8 cellular contexts compared by ENCODE assay signal in the genomic region with DNA sequence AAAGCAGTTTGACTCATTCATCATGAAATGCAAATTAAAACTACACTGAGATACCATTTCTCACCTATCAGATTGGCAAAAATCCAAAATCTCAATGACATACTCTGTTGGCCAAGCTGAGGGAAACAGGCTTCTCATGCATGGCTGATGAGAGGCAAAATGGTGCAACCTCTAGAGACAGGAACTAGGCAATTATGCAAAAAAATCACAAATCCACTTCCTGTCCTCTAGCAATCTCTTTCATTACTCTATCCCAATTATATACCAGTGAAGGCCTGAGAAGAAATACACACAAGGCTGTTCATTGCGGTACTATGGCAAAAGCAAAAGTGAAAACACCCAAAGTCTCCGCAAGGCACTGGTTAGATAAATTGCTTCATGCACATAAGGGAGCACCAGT. TPM values are rescaled to one million over a fixed set of nuclear protein-coding genes. Genes with fewer than 3 reads are reported as not detected.
DNase-seq lines count a peak whose midpoint lies in the region; ATAC-seq, FAIRE-seq and TF ChIP-seq lines count a peak whose summit lies in the region.
"Had no signal": no experiment of that assay in that cellular context is flagged by ENCODE, and none has a peak within 500 bp of the region (broad histone marks: within the 10 kb centered on the region; RNA-seq: fewer than 3 reads in every experiment).

No MANE protein-coding gene starts in this region.

- intact Hi-C loops in K562 (cut with micrococcal nuclease) (no loop called here), left colon (cut with DNase I, micrococcal nuclease) (no loop called here)

- H3K4me3 ChIP-seq in GM23338 (no peak overlapping the region), K562 (no peak overlapping the region)
- no peak overlapping the region for H3K4me3 ChIP-seq in Jurkat, Clone E6-1 (ENCODE audit: low read length)
- H3K4me3 ChIP-seq: pancreas had no signal

- H4K20me1 ChIP-seq in GM23338 (replicated peaks; ENCODE audit: insufficient read depth): no peaks in the 10 kb centered on the region
- no peaks in the 10 kb centered on the region for H4K20me1 ChIP-seq in K562 (replicated peaks; ENCODE audit: control insufficient read depth, insufficient read depth, low read length)

- CTCF ChIA-PET in K562 (lab: Yijun Ruan, JAX; ENCODE audit: low intra/inter-chr PET ratio): no interaction called here

- TF ChIP-seq CTCF in GM23338 (conservative IDR thresholded peaks at IDR 0.05; ENCODE audit: low read depth in 2 of 2) (no peak), K562 (IDR thresholded peaks at IDR 0.05 in 2 of 3, conservative IDR thresholded peaks at IDR 0.05 in 1 of 3; ENCODE audit: insufficient read depth in 2 of 3, low read depth in 1 of 3, low read length in 3 of 3) (no peak)

- H3K9me2 ChIP-seq in GM23338 (ENCODE audit: insufficient read depth): peaks cover 1% of the 10 kb centered on the region; the same call in 1 of the 2 replicates

- peak overlapping the region; percentile 36; the same call in 1 of the 2 replicates for H3K27ac Mint-ChIP-seq in GM23338
- H3K27ac Mint-ChIP-seq in T-helper 2 cell treated with Interferon-gamma antibody and Interleukin-4, amounts not matched to agents 5 μg/mL and 100 μg/mL, for 36 hours: no peak overlapping the region

- ATAC-seq in GM18868 (IDR thresholded peaks at IDR 0.05; ENCODE audit: unreplicated experiment): peak; percentile 92
- ATAC-seq in GM23338: no peak
- no peak for ATAC-seq in K562
- no peak for ATAC-seq in left colon

- H3K4me1 ChIP-seq in GM23338 (ENCODE audit: insufficient read depth) (peaks cover 29% of the 10 kb centered on the region), K562 (replicated peaks in 1 of 2; ENCODE audit: control insufficient read depth in 2 of 2, insufficient read depth in 2 of 2, low read length in 2 of 2) (peaks cover 11 to 13% of the 10 kb centered on the region in 2 experiments)
- H3K4me1 ChIP-seq: pancreas had no signal

- H3K36me3 ChIP-seq in GM23338 (ENCODE audit: insufficient read depth): peaks cover 1% of the 10 kb centered on the region; the same call in 1 of the 2 replicates
- H3K36me3 ChIP-seq in K562 (ENCODE audit: control insufficient read depth, insufficient read depth, low read length): peaks cover 59% of the 10 kb centered on the region; the same call in 2 of the 3 replicates
- H3K36me3 ChIP-seq: pancreas had no signal

- peaks cover 37% of the 10 kb centered on the region for H3K4me1 Mint-ChIP-seq in GM23338
- peaks cover 5% of the 10 kb centered on the region for H3K4me1 Mint-ChIP-seq in T-helper 2 cell treated with Interferon-gamma antibody and Interleukin-4, amounts not matched to agents 5 μg/mL and 100 μg/mL, for 36 hours (ENCODE audit: low read depth)

- in situ Hi-C loops in K562 (cut with MboI): no loop called here

- no peaks in the 10 kb centered on the region; the same call in 2 of the 3 replicates for H3K9me3 Mint-ChIP-seq in GM23338
- H3K9me3 Mint-ChIP-seq in T-helper 2 cell treated with Interferon-gamma antibody and Interleukin-4, amounts not matched to agents 5 μg/mL and 100 μg/mL, for 36 hours: no peaks in the 10 kb centered on the region

- TF ChIP-seq RAD21 in K562 (CRISPR knock-in tag; conservative IDR thresholded peaks at IDR 0.05 in 1 of 2, IDR thresholded peaks at IDR 0.05 in 1 of 2): no peak

- no TSS peak for BruUV-seq in K562 (replicated peaks; lab: Mats Ljungman, UMichigan)

- peaks cover 25% of the 10 kb centered on the region; the same call in 2 of the 3 replicates for H3K36me3 Mint-ChIP-seq in GM23338 (ENCODE audit: low read depth)
- peaks cover 17% of the 10 kb centered on the region for H3K36me3 Mint-ChIP-seq in T-helper 2 cell treated with Interferon-gamma antibody and Interleukin-4, amounts not matched to agents 5 μg/mL and 100 μg/mL, for 36 hours (ENCODE audit: low read depth)

- no peaks in the 10 kb centered on the region for H3F3A ChIP-seq in GM23338 (replicated peaks; ENCODE audit: low read depth)

- H3K9me3 ChIP-seq in K562 (replicated peaks; ENCODE audit: control insufficient read depth, insufficient read depth, low read depth, low read length): no peaks in the 10 kb centered on the region
- H3K9me3 ChIP-seq: pancreas had no signal

- H3K27me3 ChIP-seq in GM23338 (ENCODE audit: insufficient read depth): no peaks in the 10 kb centered on the region
- H3K27me3 ChIP-seq in K562 (ENCODE audit: control insufficient read depth in 2 of 2, insufficient read depth in 2 of 2, low read length in 2 of 2): no peaks in the 10 kb centered on the region
- H3K27me3 ChIP-seq: pancreas had no signal

- H3K79me2 ChIP-seq in GM23338 (replicated peaks; ENCODE audit: insufficient read depth): peaks cover 18% of the 10 kb centered on the region
- H3K79me2 ChIP-seq in K562 (ENCODE audit: control insufficient read depth, insufficient read depth, low read length): no peaks in the 10 kb centered on the region; the same call in 1 of the 3 replicates

- TF ChIP-seq POLR2A in K562 (conservative IDR thresholded peaks at IDR 0.05): no peak

- peaks cover 10% of the 10 kb centered on the region for H3K27me3 Mint-ChIP-seq in GM23338 (ENCODE audit: insufficient read depth, low read depth, poor library complexity)
- no peaks in the 10 kb centered on the region for H3K27me3 Mint-ChIP-seq in T-helper 2 cell treated with Interferon-gamma antibody and Interleukin-4, amounts not matched to agents 5 μg/mL and 100 μg/mL, for 36 hours (ENCODE audit: low read depth)

- H3K4me3 Mint-ChIP-seq in GM23338: no peak overlapping the region
- H3K4me3 Mint-ChIP-seq in T-helper 2 cell treated with Interferon-gamma antibody and Interleukin-4, amounts not matched to agents 5 μg/mL and 100 μg/mL, for 36 hours: no peak overlapping the region

- H3K27ac ChIP-seq in GM23338 (ENCODE audit: low read depth): peak overlapping the region; percentile 56; the same call in 1 of the 2 replicates
- H3K27ac ChIP-seq in K562 (ENCODE audit: extremely low read depth, low read depth, low read length): no peak overlapping the region
- H3K27ac ChIP-seq: pancreas had no signal

- H3K9me1 ChIP-seq in K562 (ENCODE audit: control insufficient read depth, insufficient read depth, low read length): no peaks in the 10 kb centered on the region

- no peak for DNase-seq in GM23338 (ENCODE audit: low spot score)
- peak; percentile 62 for DNase-seq in Jurkat, Clone E6-1 (ENCODE audit: low read depth, low spot score)
- no peak for DNase-seq in K562 (ENCODE audit: extremely low read depth in 1 of 4, low spot score in 3 of 4)
- DNase-seq in left colon: no peak
- no peak for DNase-seq in T-helper 2 cell treated with Interferon-gamma antibody and Interleukin-4, amounts not matched to agents 5 μg/mL and 100 μg/mL, for 36 hours (ENCODE audit: low spot score)
- no peak for DNase-seq in DMS153 treated with DMSO at 0.1 percent for 48 hours (lab: John Stamatoyannopoulos, UW; ENCODE audit: unreplicated experiment)
- DNase-seq: pancreas had no signal

- WGBS in K562 (ENCODE audit: insufficient coverage, low coverage, missing lambda C conversion rate): 97% methylated on average over 2 of the region's 2 CpGs

- POLR2A ChIA-PET in K562 (lab: Yijun Ruan, JAX): interaction anchor here (1.0 to 1.6 kb wide), 2 partner anchors 9 to 13 kb away, joined by 3 to 4 read pairs; no protein-coding TSS in a partner anchor

- no peak overlapping the region for H3K4me2 ChIP-seq in GM23338
- H3K4me2 ChIP-seq in K562 (ENCODE audit: insufficient read depth, low read length): no peak overlapping the region

- H2AFZ ChIP-seq in GM23338 (no peak overlapping the region), K562 (ENCODE audit: low read depth, low read length) (no peak overlapping the region)

- no peak for FAIRE-seq in K562 (lab: Jason Lieb, UNC)
- FAIRE-seq: pancreas had no signal

- H3K9ac ChIP-seq in K562 (ENCODE audit: insufficient read depth in 1 of 2, low read depth in 2 of 2, low read length in 2 of 2): no peak overlapping the region

- no peak for TF ChIP-seq EP300 in K562 (IDR thresholded peaks at IDR 0.05; ENCODE audit: low read length)

TF ChIP-seq in GM23338, 12 proteins besides CTCF, POLR2A, EP300 and RAD21 (continues in another document):
- TF ChIP-seq STAT1 (IDR thresholded peaks at IDR 0.05; ENCODE audit: unreplicated experiment) (no peak), CREB1 (CRISPR knock-in tag; IDR thresholded peaks at IDR 0.05; ENCODE audit: low read depth) (no peak), POLR2AphosphoS5 (IDR thresholded peaks at IDR 0.05; ENCODE audit: low read depth) (no peak), ZNF114 (CRISPR knock-in tag; IDR thresholded peaks at IDR 0.05) (no peak), EZH2 (IDR thresholded peaks at IDR 0.05; ENCODE audit: low read depth, unreplicated experiment) (no peak)

TF ChIP-seq in K562, 482 proteins besides CTCF, POLR2A, EP300 and RAD21:
- TF ChIP-seq NFIC (IDR thresholded peaks at IDR 0.05): peak; percentile 83
- no peak for TF ChIP-seq ZNF347 (CRISPR knock-in tag; IDR thresholded peaks at IDR 0.05; ENCODE audit: low read depth)

RNA-seq across cellular contexts. Expression of a gene that starts 25.9 kb away (rescaled TPM):
- total RNA-seq in GM23338 (2014; rRNA removed; shearing (Covaris generic)): 3.7 and 4.0 TPM in 2 replicates
- polyA plus RNA-seq in GM23338 (2016; fragmentation: Nextera tagmentation; extraction: Ambion mirVana): 0.87 and 1.4 TPM in 2 replicates
- 23.3 TPM for polyA plus RNA-seq in Jurkat, Clone E6-1 (2012; ENCODE audit: insufficient read depth, insufficient read length)
- total RNA-seq in K562 (2011; cell fraction: chromatin; rRNA removed; ENCODE audit: low replicate concordance): not detected in 2 replicates
- total RNA-seq in K562 (2011; cell fraction: nucleolus; rRNA removed): not detected in 2 replicates
- not detected in 2 replicates for total RNA-seq in K562 (2011; cell fraction: nucleoplasm; rRNA removed)
- total RNA-seq in K562 (2014; rRNA removed): not detected in 2 replicates
- not detected in 2 replicates for total RNA-seq in K562 (2014; rRNA removed; fragmentation: Illumina TruSeq; extraction: Trizol)
- total RNA-seq in K562 (2015; rRNA removed; fragmentation: Illumina TruSeq; extraction: Trizol): not detected in 2 replicates
- total RNA-seq in K562 (2021): 0.09 TPM in 1 of 2 replicates, not detected in the other
- polyA plus RNA-seq in K562 (2011; rRNA removed): not detected in 2 replicates
- not detected in 2 replicates for polyA plus RNA-seq in K562 (2011; cell fraction: cytosol; rRNA removed)
- polyA plus RNA-seq in K562 (2011; cell fraction: nucleus; rRNA removed): not detected in 2 replicates
- polyA plus RNA-seq in K562 (2012): 0.04 TPM in 1 of 2 replicates, not detected in the other
- not detected in 2 replicates for polyA plus RNA-seq in K562 (2014; fragmentation: Illumina TruSeq; extraction: Trizol)
- not detected for polyA plus RNA-seq in K562 (2014; fragmentation: Nextera tagmentation; extraction: Ambion mirVana)
- polyA plus RNA-seq in K562 (2014; rRNA removed): not detected in 2 replicates
- polyA minus RNA-seq in K562 (2011; rRNA and poly(A)+ RNA removed): not detected in 2 replicates
- 0.73 TPM in 1 of 2 replicates, not detected in the other for polyA minus RNA-seq in K562 (2011; cell fraction: cytosol; rRNA and poly(A)+ RNA removed)
- polyA minus RNA-seq in K562 (2011; cell fraction: nucleus; rRNA and poly(A)+ RNA removed): not detected in 2 replicates
- total RNA-seq in left colon: 10 to 100 TPM; 30.3 to 40.7 TPM
